ENCODE assay signal across 8 cellular contexts in genomic region chr7:138125598-138126111, GRCh38. TPM values are rescaled to one million over a fixed set of nuclear protein-coding genes. Genes with fewer than 3 reads are reported as not detected.
DNase-seq lines count a peak whose midpoint lies in the region; ATAC-seq and TF ChIP-seq lines count a peak whose summit lies in the region.

No MANE protein-coding gene starts in this region.

- intact Hi-C loops in CD4-positive, alpha-beta memory T cell (cut with micrococcal nuclease), result no loop called here

- POLR2A ChIA-PET in CD4-positive, alpha-beta memory T cell (lab: Charles Lee; ENCODE audit: partially characterized antibody), result no interaction called here

- H3K27me3 Mint-ChIP-seq in CD4-positive, alpha-beta memory T cell, result peaks cover 0 to 3% of the 10 kb centered on the region in 2 donors

- no peaks in the 10 kb centered on the region for H3K4me1 Mint-ChIP-seq in CD4-positive, alpha-beta memory T cell

- H3K4me1 ChIP-seq in CD4-positive, alpha-beta memory T cell (ENCODE audit: insufficient read depth, low read length), result no peaks in the 10 kb centered on the region

- no peaks in the 10 kb centered on the region for H3K36me3 Mint-ChIP-seq in CD4-positive, alpha-beta memory T cell

- H3K9me3 Mint-ChIP-seq in CD4-positive, alpha-beta memory T cell, result peaks cover 0 to 4% (median 0%) of the 10 kb centered on the region in 8 donors

- H3K36me3 ChIP-seq in kidney epithelial cell (ENCODE audit: control insufficient read depth, insufficient read depth, low read length), result no peaks in the 10 kb centered on the region
- H3K36me3 ChIP-seq in WERI-Rb-1, result no peaks in the 10 kb centered on the region
- H3K36me3 ChIP-seq in CD4-positive, alpha-beta memory T cell (ENCODE audit: insufficient read depth, low read length), result no peaks in the 10 kb centered on the region

- H3K4me3 Mint-ChIP-seq in CD4-positive, alpha-beta memory T cell, result no peak overlapping the region

- TF ChIP-seq CTCF in GM12865 (IDR thresholded peaks at IDR 0.05; ENCODE audit: insufficient read depth, low read depth, low read length, missing control alignments) (no peak), NB4 (IDR thresholded peaks at IDR 0.05; ENCODE audit: low read depth, low read length) (no peak), kidney epithelial cell (IDR thresholded peaks at IDR 0.05; ENCODE audit: insufficient read depth, low read length, poor library complexity, severe bottlenecking) (no peak), WERI-Rb-1 (IDR thresholded peaks at IDR 0.05; ENCODE audit: low read depth, low read length) (no peak)

- no peak overlapping the region for H3K27ac ChIP-seq in WERI-Rb-1
- no peak overlapping the region for H3K27ac ChIP-seq in CD4-positive, alpha-beta memory T cell (ENCODE audit: low read depth, low read length)

- DNase-seq in GM12865 (ENCODE audit: low read depth) (peak; percentile 41), NB4 (ENCODE audit: low read depth) (peak; percentile 49), kidney epithelial cell (ENCODE audit: low read depth) (peak; percentile 92), WERI-Rb-1 (no peak), epidermal melanocyte (ENCODE audit: insufficient read length, low spot score) (no peak)
- no peak for DNase-seq in stimulated activated CD4-positive, alpha-beta T cell treated with anti-CD3 and anti-CD28 coated beads, Interleukin-12 subunit alpha, Interleukin-12 subunit beta, amount 100 ng/mL, for 4 hours
- no peak for DNase-seq in CD4-positive, alpha-beta memory T cell

- no peaks in the 10 kb centered on the region for H3K27me3 ChIP-seq in kidney epithelial cell (ENCODE audit: control insufficient read depth, insufficient read depth, low read length)
- H3K27me3 ChIP-seq in WERI-Rb-1 (ENCODE audit: insufficient read depth, low read depth, severe bottlenecking), result no peaks in the 10 kb centered on the region
- H3K27me3 ChIP-seq in CD4-positive, alpha-beta memory T cell (ENCODE audit: insufficient read depth, low read length), result no peaks in the 10 kb centered on the region

- no peaks in the 10 kb centered on the region for H3K9me3 ChIP-seq in WERI-Rb-1 (ENCODE audit: severe bottlenecking)
- no peaks in the 10 kb centered on the region for H3K9me3 ChIP-seq in CD4-positive, alpha-beta memory T cell (ENCODE audit: control insufficient read depth in 1 of 2, low read length in 2 of 2)

- CTCF ChIA-PET in CD4-positive, alpha-beta memory T cell (lab: Charles Lee; ENCODE audit: partially characterized antibody), result no interaction called here

- no peak for TF ChIP-seq POLR2A in NB4 (IDR thresholded peaks at IDR 0.05; ENCODE audit: extremely low read depth, insufficient read length)

- H3K4me3 ChIP-seq in GM12865 (ENCODE audit: low read depth, low read length) (no peak overlapping the region), NB4 (ENCODE audit: low read depth, low read length) (no peak overlapping the region), kidney epithelial cell (ENCODE audit: low read depth, low read length) (no peak overlapping the region), WERI-Rb-1 (ENCODE audit: low read depth, low read length) (no peak overlapping the region)
- H3K4me3 ChIP-seq in CD4-positive, alpha-beta memory T cell (ENCODE audit: low read length in 2 of 2), result no peak overlapping the region

- H3K27ac Mint-ChIP-seq in CD4-positive, alpha-beta memory T cell, result no peak overlapping the region

- peak; percentile 70 for ATAC-seq in GM21737 (IDR thresholded peaks at IDR 0.05; ENCODE audit: unreplicated experiment)

RNA-seq across cellular contexts. Expression of gene AKR1D1, which starts 49.4 kb away (rescaled TPM):
- total RNA-seq in kidney epithelial cell, result 0.08 TPM in 1 of 2 replicates, not detected in the other
- total RNA-seq in CD4-positive, alpha-beta memory T cell, result not detected
- not detected for polyA plus RNA-seq in CD4-positive, alpha-beta memory T cell

Comparison
In these comparisons a context has a peak if more than half of its experiments do, and no peak if none do; other contexts are left out.
1. DNase-seq: peak in GM12865 (single experiment), NB4 (single experiment) and kidney epithelial cell (single experiment); none in WERI-Rb-1 (single experiment), stimulated activated CD4-positive, alpha-beta T cell treated with anti-CD3 and anti-CD28 coated beads, Interleukin-12 subunit alpha, Interleukin-12 subunit beta, amount 100 ng/mL, for 4 hours (single experiment), epidermal melanocyte (single experiment) and CD4-positive, alpha-beta memory T cell (0 of 5).